Comparison of ENCODE assay signal across 22 cellular contexts in genomic region chr3:10596746-10597448, GRCh38.
"Had no signal": no experiment of that assay in that cellular context is flagged by ENCODE, and none has a peak within 500 bp of the region (broad histone marks: within the 10 kb centered on the region; RNA-seq: fewer than 3 reads in every experiment).

No MANE protein-coding gene starts in this region.

- H3K9ac ChIP-seq: neural progenitor cell had no signal

- H3K9me3 Mint-ChIP-seq: activated T-cell treated with anti-CD3 and anti-CD28 coated beads, Interleukin-2, amount 50 U/mL, for 72 hours; dendritic cell treated with granulocyte-macrophage colony-stimulating factor and Interleukin-4, amounts not matched to agents 40 ng/mL and 50 ng/mL, for 4 days; effector memory CD8-positive, alpha-beta T cell; immature natural killer cell; memory B cell had no signal

- H3K9me3 ChIP-seq: ascending aorta, breast epithelium, esophagus squamous epithelium, mucosa of descending colon, ovary, stomach, testis had no signal

- H3K4me3 ChIP-seq: ascending aorta, breast epithelium, esophagus squamous epithelium, mucosa of descending colon, neural progenitor cell, ovary, smooth muscle cell, stomach, testis had no signal

- H3K27ac Mint-ChIP-seq: activated T-cell treated with anti-CD3 and anti-CD28 coated beads, Interleukin-2, amount 50 U/mL, for 72 hours; dendritic cell treated with granulocyte-macrophage colony-stimulating factor and Interleukin-4, amounts not matched to agents 40 ng/mL and 50 ng/mL, for 4 days; effector memory CD8-positive, alpha-beta T cell; immature natural killer cell; memory B cell; naive B cell; neural progenitor cell had no signal

- H3K4me3 Mint-ChIP-seq: activated T-cell treated with anti-CD3 and anti-CD28 coated beads, Interleukin-2, amount 50 U/mL, for 72 hours; dendritic cell treated with granulocyte-macrophage colony-stimulating factor and Interleukin-4, amounts not matched to agents 40 ng/mL and 50 ng/mL, for 4 days; effector memory CD8-positive, alpha-beta T cell; immature natural killer cell; memory B cell; naive B cell had no signal

- H3K4me1 Mint-ChIP-seq: immature natural killer cell, memory B cell, naive B cell had no signal

- H3K4me2 ChIP-seq: neural progenitor cell, smooth muscle cell had no signal

- H2AFZ ChIP-seq: neural progenitor cell had no signal

- H3K36me3 ChIP-seq: ascending aorta, breast epithelium, esophagus squamous epithelium, neural progenitor cell, ovary, stomach had no signal

- H3K4me1 ChIP-seq: ascending aorta, breast epithelium, esophagus squamous epithelium, stomach, testis had no signal

- ATAC-seq: activated T-cell treated with anti-CD3 and anti-CD28 coated beads, Interleukin-2, amount 50 U/mL, for 72 hours; effector memory CD8-positive, alpha-beta T cell; left ventricle myocardium superior; mucosa of descending colon; sciatic nerve had no signal

- DNase-seq: activated CD4-positive, alpha-beta T cell treated with anti-CD3 and anti-CD28 coated beads, Interleukin-2, amount 50 U/mL, for 4 hours; activated effector memory CD4-positive, alpha-beta T cell treated with anti-CD3 and anti-CD28 coated beads, Interleukin-2, amount 50 U/mL, for 16 hours; activated naive CD4-positive, alpha-beta T cell treated with anti-CD3 and anti-CD28 coated beads, Interleukin-2, amount 50 U/mL, for 16 hours; activated T-cell treated with anti-CD3 and anti-CD28 coated beads, Interleukin-2, amount 50 U/mL, for 72 hours; effector memory CD8-positive, alpha-beta T cell; esophagus squamous epithelium; immature natural killer cell; kidney glomerular epithelial cell; left ventricle myocardium superior; mucosa of descending colon; naive B cell; ovary; stimulated activated CD4-positive, alpha-beta T cell treated with anti-CD3 and anti-CD28 coated beads, Interleukin-4, amount 100 ng/mL, for 1 hour; stomach; testis had no signal

- H3K27ac ChIP-seq: ascending aorta, breast epithelium, esophagus squamous epithelium, neural progenitor cell, ovary, stomach, testis had no signal

- H3K27me3 ChIP-seq: ascending aorta, breast epithelium, neural progenitor cell, ovary, testis had no signal

- H3K36me3 Mint-ChIP-seq: immature natural killer cell, memory B cell, naive B cell, neural progenitor cell had no signal
